Comparison of ENCODE assay signal across 8 cellular contexts in the genomic region with DNA sequence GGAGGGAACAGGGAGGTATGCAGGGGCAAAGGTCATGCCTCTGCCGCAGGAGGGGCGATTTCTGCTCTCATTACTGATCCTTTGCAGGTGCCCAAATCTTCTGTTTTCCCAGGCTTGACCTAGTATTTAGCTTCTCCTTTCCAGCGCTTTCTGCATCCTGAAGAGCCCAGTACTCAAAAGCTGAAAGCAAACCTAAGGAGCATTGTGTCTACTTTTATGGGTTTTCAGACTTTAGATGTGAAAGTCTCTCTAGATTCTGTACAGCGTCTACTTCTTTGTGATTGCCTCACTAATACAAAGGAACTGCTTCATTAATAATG. TPM values are rescaled to one million over a fixed set of nuclear protein-coding genes. Genes with fewer than 3 reads are reported as not detected.
DNase-seq lines count a peak whose midpoint lies in the region; ATAC-seq and TF ChIP-seq lines count a peak whose summit lies in the region.

No MANE protein-coding gene starts in this region.

- peak overlapping the region; percentile 69 for H3K27ac ChIP-seq in angular gyrus (ENCODE audit: low read depth, low read length)
- peak overlapping the region; percentile 85 to 95 for H3K27ac ChIP-seq in left lung
- peak overlapping the region; percentile 86 for H3K27ac ChIP-seq in thymus (ENCODE audit: low read depth)

- no peaks in the 10 kb centered on the region for H3K9me3 ChIP-seq in left lung
- peaks cover 5% of the 10 kb centered on the region for H3K9me3 ChIP-seq in thymus (ENCODE audit: control insufficient read depth)

- H3K4me1 Mint-ChIP-seq in activated CD8-positive, alpha-beta memory T cell treated with anti-CD3 and anti-CD28 coated beads, Interleukin-2, amount 10 ng/mL, durations not matched to agents 7 days and 5 days: peaks cover 43% of the 10 kb centered on the region

- H3K36me3 ChIP-seq in left lung (no peaks in the 10 kb centered on the region), thymus (ENCODE audit: control insufficient read depth, insufficient read depth) (no peaks in the 10 kb centered on the region)

- no peak for DNase-seq in activated CD8-positive, alpha-beta memory T cell treated with anti-CD3 and anti-CD28 coated beads, Interleukin-2, amount 10 ng/mL, durations not matched to agents 7 days and 5 days
- DNase-seq in activated CD8-positive, alpha-beta memory T cell treated with anti-CD3 and anti-CD28 coated beads for 24 hours: no peak
- DNase-seq in left lung: no peak

- peaks cover 13% of the 10 kb centered on the region for H3K27me3 Mint-ChIP-seq in activated CD8-positive, alpha-beta memory T cell treated with anti-CD3 and anti-CD28 coated beads, Interleukin-2, amount 10 ng/mL, durations not matched to agents 7 days and 5 days

- H3K9me3 Mint-ChIP-seq in activated CD8-positive, alpha-beta memory T cell treated with anti-CD3 and anti-CD28 coated beads, Interleukin-2, amount 10 ng/mL, durations not matched to agents 7 days and 5 days (ENCODE audit: low read depth): no peaks in the 10 kb centered on the region

- peaks cover 0 to 16% of the 10 kb centered on the region in 2 donors for H3K27me3 ChIP-seq in left lung
- peaks cover 16% of the 10 kb centered on the region for H3K27me3 ChIP-seq in thymus (ENCODE audit: control insufficient read depth, insufficient read depth)

- no peak for ATAC-seq in activated CD8-positive, alpha-beta memory T cell treated with anti-CD3 and anti-CD28 coated beads, Interleukin-2, amount 10 ng/mL, durations not matched to agents 7 days and 5 days
- ATAC-seq in left lung: peak; percentile 0
- no peak for ATAC-seq in GM21717 (IDR thresholded peaks at IDR 0.05; ENCODE audit: unreplicated experiment)
- ATAC-seq in GM21526 (IDR thresholded peaks at IDR 0.05; ENCODE audit: low FRiP score, unreplicated experiment): no peak
- no peak for ATAC-seq in GM18520 (IDR thresholded peaks at IDR 0.05; ENCODE audit: unreplicated experiment)

- H3K27ac Mint-ChIP-seq in activated CD8-positive, alpha-beta memory T cell treated with anti-CD3 and anti-CD28 coated beads, Interleukin-2, amount 10 ng/mL, durations not matched to agents 7 days and 5 days: peak overlapping the region; percentile 91

- whole genome bisulfite sequencing in thymus: 1% methylated on average over 4 of the region's 4 CpGs

- H3K36me3 Mint-ChIP-seq in activated CD8-positive, alpha-beta memory T cell treated with anti-CD3 and anti-CD28 coated beads, Interleukin-2, amount 10 ng/mL, durations not matched to agents 7 days and 5 days: peaks cover 16% of the 10 kb centered on the region

- peaks cover 30 to 51% of the 10 kb centered on the region in 2 donors for H3K4me1 ChIP-seq in left lung
- peaks cover 19% of the 10 kb centered on the region for H3K4me1 ChIP-seq in thymus (ENCODE audit: control insufficient read depth, insufficient read depth, low read length)

- no peak for TF ChIP-seq CTCF in left lung (IDR thresholded peaks at IDR 0.05)

- H3K4me3 Mint-ChIP-seq in activated CD8-positive, alpha-beta memory T cell treated with anti-CD3 and anti-CD28 coated beads, Interleukin-2, amount 10 ng/mL, durations not matched to agents 7 days and 5 days: peak overlapping the region; percentile 97

- intact Hi-C loops in left lung (cut with DNase I): no loop called here

- H3K4me3 ChIP-seq in left lung: peak overlapping the region; percentile 95
- peak overlapping the region; percentile 85 for H3K4me3 ChIP-seq in thymus (ENCODE audit: low read length)

- CTCF ChIA-PET in activated CD8-positive, alpha-beta memory T cell treated with anti-CD3 and anti-CD28 coated beads, Interleukin-2, amount 10 ng/mL, durations not matched to agents 7 days and 5 days (lab: Charles Lee): interaction anchor here (0.8 to 4.9 kb wide), 15 partner anchors 9 to 398 kb away, joined by 3 to 69 read pairs (median 4); partner anchors contain the start of gene FBXL15

RNA-seq across cellular contexts. Expression of gene GBF1, which starts 0.6 kb away (rescaled TPM):
- 10 to 100 TPM; 46.5 to 51.6 TPM for total RNA-seq in activated CD8-positive, alpha-beta memory T cell treated with anti-CD3 and anti-CD28 coated beads, Interleukin-2, amount 10 ng/mL, durations not matched to agents 7 days and 5 days
- total RNA-seq in left lung: 10 to 100 TPM; 48.7 to 53.4 TPM
- 11.1 TPM for polyA plus RNA-seq in thymus

RNA-seq across cellular contexts. Expression of gene PITX3, which starts 4.6 kb away (rescaled TPM):
- not detected for total RNA-seq in activated CD8-positive, alpha-beta memory T cell treated with anti-CD3 and anti-CD28 coated beads, Interleukin-2, amount 10 ng/mL, durations not matched to agents 7 days and 5 days
- total RNA-seq in left lung: under 1 TPM in 1 of 2 donors, not detected in 1; 0.29 TPM
- 0.02 TPM for polyA plus RNA-seq in thymus

RNA-seq across cellular contexts. Expression of gene ELOVL3, which starts 19.8 kb away (rescaled TPM):
- not detected for total RNA-seq in activated CD8-positive, alpha-beta memory T cell treated with anti-CD3 and anti-CD28 coated beads, Interleukin-2, amount 10 ng/mL, durations not matched to agents 7 days and 5 days
- total RNA-seq in left lung: under 1 TPM; 0.58 to 0.65 TPM
- 0.48 TPM for polyA plus RNA-seq in thymus
